Comparison of ENCODE assay signal across 14 cellular contexts in genomic region chr7:36863901-36864701, GRCh38.
DNase-seq lines count a peak whose midpoint lies in the region; ATAC-seq and TF ChIP-seq lines count a peak whose summit lies in the region.
"Had no signal": no experiment of that assay in that cellular context is flagged by ENCODE, and none has a peak within 500 bp of the region (broad histone marks: within the 10 kb centered on the region; RNA-seq: fewer than 3 reads in every experiment).

No MANE protein-coding gene starts in this region.

- no peak for TF ChIP-seq CTCF in GM20000 (IDR thresholded peaks at IDR 0.05; ENCODE audit: extremely low read depth, missing control alignments)

- DNase-seq in NCI-H748 (lab: John Stamatoyannopoulos, UW; ENCODE audit: unreplicated experiment), result peak; percentile 16
- no peak for DNase-seq in NCI-H748 treated with DMSO at 0.1 percent for 48 hours (lab: John Stamatoyannopoulos, UW)
- peak in 30 of 34 experiments; percentile 4 to 53 (median 23) for DNase-seq in T-cell
- DNase-seq in immature natural killer cell, result peak; percentile 89 to 92 (median 91)
- peak; percentile 11 to 23 for DNase-seq in stimulated activated CD8-positive, alpha-beta memory T cell treated with anti-CD3 and anti-CD28 coated beads, Interleukin-2, amount 100 ng/mL, for 1 hour (ENCODE audit: low read depth in 2 of 2)
- DNase-seq in NCI-H187 treated with DMSO at 0.1 percent for 48 hours (lab: John Stamatoyannopoulos, UW), result no peak
- no peak for DNase-seq in GM20000 (ENCODE audit: low spot score)
- DNase-seq: colonic mucosa, DMS79 treated with DMSO at 0.1 percent for 48 hours, stomach had no signal

- H3K36me3 Mint-ChIP-seq in T-cell, result peaks cover 87% of the 10 kb centered on the region
- H3K36me3 Mint-ChIP-seq in immature natural killer cell, result peaks cover 25 to 56% (median 48%) of the 10 kb centered on the region in 3 donors

- H3K27ac Mint-ChIP-seq in T-cell, result peak overlapping the region; percentile 63 to 66
- peak overlapping the region; percentile 98 to 100 (median 99) for H3K27ac Mint-ChIP-seq in immature natural killer cell

- H3K4me1 Mint-ChIP-seq in T-cell (peaks cover 14 to 53% (median 43%) of the 10 kb centered on the region in 3 donors), immature natural killer cell (peaks cover 89 to 100% of the 10 kb centered on the region in 2 donors)

- CTCF ChIA-PET in T-cell (lab: Charles Lee), result no interaction called here

- H3K27me3 Mint-ChIP-seq in T-cell (no peaks in the 10 kb centered on the region), immature natural killer cell (ENCODE audit: low read depth in 3 of 3) (peaks cover 9 to 20% (median 13%) of the 10 kb centered on the region in 3 donors)

- H3K4me3 Mint-ChIP-seq in T-cell, result peak overlapping the region in 1 of 3 donors; percentile 10
- H3K4me3 Mint-ChIP-seq in immature natural killer cell, result peak overlapping the region; percentile 65 to 78 (median 75)

- POLR2A ChIA-PET in T-cell (lab: Charles Lee), result interaction anchor here (0.5 to 0.7 kb wide), 2 partner anchors 14 to 383 kb away, joined by 3 to 7 read pairs; no protein-coding TSS in a partner anchor

- no peaks in the 10 kb centered on the region for H3K9me3 Mint-ChIP-seq in T-cell
- no peaks in the 10 kb centered on the region for H3K9me3 Mint-ChIP-seq in immature natural killer cell

- ATAC-seq in T-cell (replicated peaks in 1 of 4) (peak in 3 of 4 experiments; percentile 31 to 64 (median 60)), HG03442 (IDR thresholded peaks at IDR 0.05; ENCODE audit: unreplicated experiment) (no peak)
- ATAC-seq: gastrocnemius medialis, K562, left lobe of liver had no signal

Comparison
In these comparisons a context has a peak if more than half of its experiments do, and no peak if none do; other contexts are left out.
1. DNase-seq: peak in NCI-H748 (single experiment), T-cell (30 of 34), immature natural killer cell (3 of 3) and stimulated activated CD8-positive, alpha-beta memory T cell treated with anti-CD3 and anti-CD28 coated beads, Interleukin-2, amount 100 ng/mL, for 1 hour (2 of 2); none in NCI-H748 treated with DMSO at 0.1 percent for 48 hours (single experiment), NCI-H187 treated with DMSO at 0.1 percent for 48 hours (single experiment) and GM20000 (single experiment).